In the genomic region with DNA sequence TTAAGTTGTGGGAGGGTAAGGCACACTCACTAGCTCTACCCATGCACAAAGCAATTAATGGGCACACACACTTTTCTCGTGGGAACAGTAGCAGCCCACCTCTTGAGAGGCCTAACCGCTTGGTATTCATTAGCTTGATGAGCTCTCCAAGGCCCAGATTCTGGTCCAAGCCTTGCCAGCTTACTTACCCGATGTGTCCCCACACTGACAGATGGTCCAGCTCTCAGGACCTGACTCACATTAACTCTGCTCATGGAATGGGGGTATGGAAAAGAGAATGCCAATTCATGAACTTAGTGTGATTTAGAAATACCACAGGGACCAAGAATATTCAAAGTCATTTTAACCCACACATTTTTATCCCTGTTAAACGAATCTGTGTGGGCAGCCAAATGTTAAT, we compare ENCODE assay signal across 13 cellular contexts.
"Had no signal": no experiment of that assay in that cellular context is flagged by ENCODE, and none has a peak within 500 bp of the region (broad histone marks: within the 10 kb centered on the region; RNA-seq: fewer than 3 reads in every experiment).

No MANE protein-coding gene starts in this region.

- DNase-seq: activated CD4-positive, alpha-beta memory T cell treated with anti-CD3 and anti-CD28 coated beads, Interleukin-2, amount 10 ng/mL, durations not matched to agents 7 days and 5 days; activated CD4-positive, alpha-beta T cell treated with anti-CD3 and anti-CD28 coated beads for 36 hours; activated naive CD4-positive, alpha-beta T cell treated with anti-CD3 and anti-CD28 coated beads, Interleukin-2, amount 50 U/mL, for 16 hours; activated T-cell treated with anti-CD3 and anti-CD28 coated beads, Interleukin-2, amount 50 U/mL, for 24 hours; central memory CD4-positive, alpha-beta T cell; cortex of kidney; effector CD4-positive, alpha-beta T cell; esophagus squamous epithelium; foreskin fibroblast; glutamatergic neuron; stimulated activated CD4-positive, alpha-beta T cell treated with anti-CD3 and anti-CD28 coated beads, Interleukin-4, amount 100 ng/mL, for 24 hours; stimulated activated CD8-positive, alpha-beta memory T cell treated with anti-CD3 and anti-CD28 coated beads, Interleukin-4, amount 100 ng/mL, for 48 hours; stimulated activated naive CD8-positive, alpha-beta T cell treated with anti-CD3 and anti-CD28 coated beads, Interleukin-15, Interleukin-2, amounts not matched to agents 100 U/mL and 50 U/mL, for 24 hours had no signal

- ATAC-seq: activated CD4-positive, alpha-beta T cell treated with anti-CD3 and anti-CD28 coated beads for 36 hours; stimulated activated naive CD8-positive, alpha-beta T cell treated with anti-CD3 and anti-CD28 coated beads, Interleukin-15, Interleukin-2, amounts not matched to agents 100 U/mL and 50 U/mL, for 24 hours had no signal
